15 cellular contexts compared by ENCODE assay signal in the genomic region with DNA sequence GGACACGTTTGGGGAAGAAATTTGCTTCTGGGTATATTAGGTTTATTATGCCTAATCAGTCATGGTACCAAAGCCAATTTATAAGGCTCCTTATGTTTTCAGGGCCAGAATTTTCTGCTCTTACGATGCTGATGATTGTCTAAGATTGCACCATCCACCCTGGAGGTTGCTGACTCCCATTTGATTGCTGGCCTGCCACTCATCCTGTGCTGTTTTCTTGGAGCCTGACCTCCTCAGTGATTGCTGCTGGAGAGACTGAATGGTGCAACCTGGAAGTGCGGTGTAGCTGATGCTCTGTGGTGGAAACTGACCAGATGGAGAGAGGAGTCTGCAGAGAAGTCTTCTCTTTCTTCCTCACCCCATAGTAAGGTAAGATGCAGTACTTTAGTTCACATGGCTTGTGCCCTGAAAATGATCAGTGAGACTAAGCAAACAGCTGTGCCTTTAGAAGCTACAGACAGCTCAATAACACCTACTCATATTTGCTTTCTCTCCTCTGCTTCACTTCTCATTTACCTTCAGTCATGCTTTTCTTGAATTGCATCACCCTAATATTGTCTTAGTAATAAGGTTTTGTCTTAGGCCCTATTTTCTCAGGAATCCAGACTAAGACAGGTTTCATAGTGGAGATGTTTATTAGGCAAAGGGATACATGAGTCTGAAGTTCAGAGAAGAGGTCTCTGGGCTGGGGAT.
"Had no signal": no experiment of that assay in that cellular context is flagged by ENCODE, and none has a peak within 500 bp of the region (broad histone marks: within the 10 kb centered on the region; RNA-seq: fewer than 3 reads in every experiment).

No MANE protein-coding gene starts in this region.

- H3K9me3 Mint-ChIP-seq: activated CD4-positive, alpha-beta T cell treated with anti-CD3 and anti-CD28 coated beads, Interleukin-2, amount 10 ng/mL, durations not matched to agents 24 days and 14 days had no signal

- H3K27ac Mint-ChIP-seq: activated CD4-positive, alpha-beta T cell treated with anti-CD3 and anti-CD28 coated beads, Interleukin-2, amount 10 ng/mL, durations not matched to agents 24 days and 14 days; activated CD8-positive, alpha-beta T cell treated with anti-CD3 and anti-CD28 coated beads, Interleukin-2, amount 10 ng/mL, durations not matched to agents 7 days and 5 days; activated naive CD8-positive, alpha-beta T cell treated with anti-CD3 and anti-CD28 coated beads, Interleukin-2, amount 10 ng/mL, durations not matched to agents 7 days and 5 days had no signal

- ATAC-seq: activated CD8-positive, alpha-beta T cell treated with anti-CD3 and anti-CD28 coated beads, Interleukin-2, amount 10 ng/mL, durations not matched to agents 7 days and 5 days; gastrocnemius medialis; heart left ventricle; left colon; sciatic nerve had no signal

- H3K27me3 ChIP-seq: brain microvascular endothelial cell, gastrocnemius medialis, heart left ventricle, ovary had no signal

- H3K4me3 Mint-ChIP-seq: activated CD4-positive, alpha-beta T cell treated with anti-CD3 and anti-CD28 coated beads, Interleukin-2, amount 10 ng/mL, durations not matched to agents 24 days and 14 days; activated CD8-positive, alpha-beta T cell treated with anti-CD3 and anti-CD28 coated beads, Interleukin-2, amount 10 ng/mL, durations not matched to agents 7 days and 5 days; activated naive CD8-positive, alpha-beta T cell treated with anti-CD3 and anti-CD28 coated beads, Interleukin-2, amount 10 ng/mL, durations not matched to agents 7 days and 5 days had no signal

- H3K4me3 ChIP-seq: gastrocnemius medialis, heart left ventricle, lung, ovary had no signal

- H3K9me3 ChIP-seq: gastrocnemius medialis, ovary had no signal

- H3K4me1 Mint-ChIP-seq: activated CD4-positive, alpha-beta T cell treated with anti-CD3 and anti-CD28 coated beads, Interleukin-2, amount 10 ng/mL, durations not matched to agents 24 days and 14 days; activated naive CD8-positive, alpha-beta T cell treated with anti-CD3 and anti-CD28 coated beads, Interleukin-2, amount 10 ng/mL, durations not matched to agents 7 days and 5 days had no signal

- DNase-seq: activated CD4-positive, alpha-beta T cell treated with anti-CD3 and anti-CD28 coated beads, Interleukin-2, amount 10 ng/mL, durations not matched to agents 24 days and 14 days; activated CD8-positive, alpha-beta memory T cell treated with anti-CD3 and anti-CD28 coated beads, Interleukin-2, amount 50 U/mL, for 4 hours; activated CD8-positive, alpha-beta T cell treated with anti-CD3 and anti-CD28 coated beads, Interleukin-2, amount 10 ng/mL, durations not matched to agents 7 days and 5 days; activated gamma-delta T cell treated with Interleukin-2 at 50 U/mL for 16 hours; activated naive CD8-positive, alpha-beta T cell treated with anti-CD3 and anti-CD28 coated beads, Interleukin-2, amount 10 ng/mL, durations not matched to agents 7 days and 5 days; brain microvascular endothelial cell; effector CD8-positive, alpha-beta T cell; gastrocnemius medialis; heart left ventricle; left colon; midbrain; ovary; T-helper 2 cell had no signal

- H3K27ac ChIP-seq: brain microvascular endothelial cell, gastrocnemius medialis, heart left ventricle, ovary had no signal

- H3K36me3 ChIP-seq: ovary had no signal

- H3K27me3 Mint-ChIP-seq: activated CD4-positive, alpha-beta T cell treated with anti-CD3 and anti-CD28 coated beads, Interleukin-2, amount 10 ng/mL, durations not matched to agents 24 days and 14 days; activated naive CD8-positive, alpha-beta T cell treated with anti-CD3 and anti-CD28 coated beads, Interleukin-2, amount 10 ng/mL, durations not matched to agents 7 days and 5 days had no signal

- H3K4me1 ChIP-seq: gastrocnemius medialis had no signal
